ENCODE assay signal across 10 cellular contexts in genomic region chr12:52278530-52278929, GRCh38. TPM values are rescaled to one million over a fixed set of nuclear protein-coding genes. Genes with fewer than 3 reads are reported as not detected.
DNase-seq lines count a peak whose midpoint lies in the region; ATAC-seq and TF ChIP-seq lines count a peak whose summit lies in the region.
"Had no signal": no experiment of that assay in that cellular context is flagged by ENCODE, and none has a peak within 500 bp of the region (broad histone marks: within the 10 kb centered on the region; RNA-seq: fewer than 3 reads in every experiment).

No MANE protein-coding gene starts in this region.

- peak overlapping the region; percentile 23 for H3K9ac ChIP-seq in mesendoderm (ENCODE audit: low read length)

- H3K23ac ChIP-seq in mesendoderm (ENCODE audit: low read length) = no peak overlapping the region

- H3K36me3 Mint-ChIP-seq in stimulated activated naive CD8-positive, alpha-beta T cell treated with anti-CD3 and anti-CD28 coated beads, Interleukin-15, Interleukin-2, amounts not matched to agents 100 ng/mL and 50 ng/mL, for 24 hours (ENCODE audit: low read depth) = no peaks in the 10 kb centered on the region
- no peaks in the 10 kb centered on the region for H3K36me3 Mint-ChIP-seq in stimulated activated effector memory CD8-positive, alpha-beta T cell treated with anti-CD3 and anti-CD28 coated beads, Interleukin-12 subunit alpha, Interleukin-12 subunit beta, amount 100 ng/mL, for 72 hours

- no peaks in the 10 kb centered on the region for H3K79me2 ChIP-seq in mesendoderm (ENCODE audit: control insufficient read depth, insufficient read depth, low read length)

- H3K79me1 ChIP-seq in mesendoderm (ENCODE audit: low read length) = no peaks in the 10 kb centered on the region

- TF ChIP-seq CTCF in body of pancreas (IDR thresholded peaks at IDR 0.05) = no peak
- no peak for TF ChIP-seq CTCF in vagina (IDR thresholded peaks at IDR 0.05)

- H3K27ac Mint-ChIP-seq in stimulated activated naive CD8-positive, alpha-beta T cell treated with anti-CD3 and anti-CD28 coated beads, Interleukin-15, Interleukin-2, amounts not matched to agents 100 ng/mL and 50 ng/mL, for 24 hours = no peak overlapping the region
- H3K27ac Mint-ChIP-seq in stimulated activated effector memory CD8-positive, alpha-beta T cell treated with anti-CD3 and anti-CD28 coated beads, Interleukin-12 subunit alpha, Interleukin-12 subunit beta, amount 100 ng/mL, for 72 hours = no peak overlapping the region
- H3K27ac Mint-ChIP-seq: IgD-negative memory B cell had no signal

- H4K5ac ChIP-seq in mesendoderm (ENCODE audit: low read length) = no peak overlapping the region

- H3K4me3 ChIP-seq in body of pancreas (no peak overlapping the region), mesendoderm (ENCODE audit: low read length) (no peak overlapping the region), vagina (peak overlapping the region; percentile 11 to 33)

- no peak overlapping the region for H2BK15ac ChIP-seq in mesendoderm (replicated peaks; ENCODE audit: low read depth)

- intact Hi-C loops in body of pancreas (cut with DNase I) = no loop called here
- intact Hi-C loops in vagina (cut with DNase I) = no loop called here

- no peaks in the 10 kb centered on the region for H3K27me3 ChIP-seq in body of pancreas
- no peaks in the 10 kb centered on the region for H3K27me3 ChIP-seq in mesendoderm (ENCODE audit: insufficient read depth, low read length, poor library complexity)
- no peaks in the 10 kb centered on the region for H3K27me3 ChIP-seq in vagina

- 37 to 38% methylated on average over 9 of the region's 9 CpGs for WGBS in body of pancreas, 2 donors
- no CpG with 5 or more reads among the region's 9 CpGs for WGBS in mesendoderm (ENCODE audit: extremely low coverage, insufficient coverage, low lambda C conversion rate)

- no peak overlapping the region for H2BK5ac ChIP-seq in mesendoderm (ENCODE audit: low read length)

- H2AK5ac ChIP-seq in mesendoderm (ENCODE audit: low read length) = no peak overlapping the region

- H3K36me3 ChIP-seq in body of pancreas (replicated peaks in 1 of 2; ENCODE audit: insufficient read depth in 1 of 2, low read depth in 2 of 2) = no peaks in the 10 kb centered on the region
- H3K36me3 ChIP-seq in mesendoderm (ENCODE audit: control insufficient read depth, insufficient read depth, low read length) = no peaks in the 10 kb centered on the region
- no peaks in the 10 kb centered on the region for H3K36me3 ChIP-seq in vagina

- no peak overlapping the region for H4K8ac ChIP-seq in mesendoderm (ENCODE audit: low read depth, low read length)

- peak overlapping the region; percentile 42 for H3K4me2 ChIP-seq in mesendoderm (ENCODE audit: low read length)

- TF ChIP-seq POLR2A in body of pancreas (IDR thresholded peaks at IDR 0.05) (no peak), vagina (IDR thresholded peaks at IDR 0.05) (no peak)

- no peaks in the 10 kb centered on the region for H3K9me3 Mint-ChIP-seq in stimulated activated naive CD8-positive, alpha-beta T cell treated with anti-CD3 and anti-CD28 coated beads, Interleukin-15, Interleukin-2, amounts not matched to agents 100 ng/mL and 50 ng/mL, for 24 hours
- no peaks in the 10 kb centered on the region for H3K9me3 Mint-ChIP-seq in stimulated activated effector memory CD8-positive, alpha-beta T cell treated with anti-CD3 and anti-CD28 coated beads, Interleukin-12 subunit alpha, Interleukin-12 subunit beta, amount 100 ng/mL, for 72 hours
- H3K9me3 Mint-ChIP-seq: IgD-negative memory B cell had no signal

- H3K4ac ChIP-seq in mesendoderm (ENCODE audit: low read depth, low read length) = no peak overlapping the region

- H3K4me1 Mint-ChIP-seq in stimulated activated naive CD8-positive, alpha-beta T cell treated with anti-CD3 and anti-CD28 coated beads, Interleukin-15, Interleukin-2, amounts not matched to agents 100 ng/mL and 50 ng/mL, for 24 hours (ENCODE audit: low read depth) = peaks cover 6% of the 10 kb centered on the region
- H3K4me1 Mint-ChIP-seq in stimulated activated effector memory CD8-positive, alpha-beta T cell treated with anti-CD3 and anti-CD28 coated beads, Interleukin-12 subunit alpha, Interleukin-12 subunit beta, amount 100 ng/mL, for 72 hours = peaks cover 10% of the 10 kb centered on the region

- H3K4me3 Mint-ChIP-seq in stimulated activated naive CD8-positive, alpha-beta T cell treated with anti-CD3 and anti-CD28 coated beads, Interleukin-15, Interleukin-2, amounts not matched to agents 100 ng/mL and 50 ng/mL, for 24 hours = peak overlapping the region; percentile 10
- H3K4me3 Mint-ChIP-seq in stimulated activated effector memory CD8-positive, alpha-beta T cell treated with anti-CD3 and anti-CD28 coated beads, Interleukin-12 subunit alpha, Interleukin-12 subunit beta, amount 100 ng/mL, for 72 hours = no peak overlapping the region

- DNase-seq in stimulated activated naive CD8-positive, alpha-beta T cell treated with anti-CD3 and anti-CD28 coated beads, Interleukin-15, Interleukin-2, amounts not matched to agents 100 U/mL and 50 U/mL, for 24 hours = no peak
- DNase-seq in body of pancreas (no peak), mesendoderm (no peak), vagina (ENCODE audit: extremely low spot score in 2 of 2) (peak in 1 of 2 donors; percentile 81)
- no peak for DNase-seq in stimulated activated effector memory CD8-positive, alpha-beta T cell treated with anti-CD3 and anti-CD28 coated beads, Interleukin-12 subunit alpha, Interleukin-12 subunit beta, amount 100 ng/mL, for 72 hours (ENCODE audit: low spot score in 2 of 2)

- ATAC-seq in stimulated activated naive CD8-positive, alpha-beta T cell treated with anti-CD3 and anti-CD28 coated beads, Interleukin-15, Interleukin-2, amounts not matched to agents 100 U/mL and 50 U/mL, for 24 hours = no peak
- ATAC-seq in body of pancreas = no peak
- ATAC-seq in GM21717 (IDR thresholded peaks at IDR 0.05; ENCODE audit: unreplicated experiment) = no peak
- ATAC-seq in GM19452 (IDR thresholded peaks at IDR 0.05; ENCODE audit: unreplicated experiment) = no peak
- no peak for ATAC-seq in stimulated activated effector memory CD8-positive, alpha-beta T cell treated with anti-CD3 and anti-CD28 coated beads, Interleukin-12 subunit alpha, Interleukin-12 subunit beta, amount 100 ng/mL, for 72 hours

- H3K4me1 ChIP-seq in body of pancreas (peaks cover 48% of the 10 kb centered on the region), mesendoderm (ENCODE audit: control insufficient read depth, low read depth, low read length) (no peaks in the 10 kb centered on the region), vagina (peaks cover 38% of the 10 kb centered on the region)

- H3K27ac ChIP-seq in body of pancreas (peak overlapping the region in 3 of 4 donors; percentile 28 to 82 (median 76)), mesendoderm (ENCODE audit: low read depth, low read length) (no peak overlapping the region), vagina (peak overlapping the region; percentile 90)

- peak overlapping the region; percentile 51 for H3K56ac ChIP-seq in mesendoderm (ENCODE audit: low read length)

- H3K9me3 ChIP-seq in body of pancreas (no peaks in the 10 kb centered on the region), vagina (no peaks in the 10 kb centered on the region)

- no peak overlapping the region for H3K18ac ChIP-seq in mesendoderm (ENCODE audit: low read length)

- H3K27me3 Mint-ChIP-seq in stimulated activated naive CD8-positive, alpha-beta T cell treated with anti-CD3 and anti-CD28 coated beads, Interleukin-15, Interleukin-2, amounts not matched to agents 100 ng/mL and 50 ng/mL, for 24 hours = peaks cover 35% of the 10 kb centered on the region

- H2BK120ac ChIP-seq in mesendoderm (ENCODE audit: low read depth, low read length) = no peak overlapping the region

RNA-seq across cellular contexts. Expression of gene KRT86, which starts 4.1 kb away (rescaled TPM):
- 1 to 10 TPM; 1.8 to 8.6 TPM for total RNA-seq in body of pancreas
- 0.01 TPM for polyA plus RNA-seq in mesendoderm (2013, experiment 1 of 2)
- 0.03 TPM for polyA plus RNA-seq in mesendoderm (2013, experiment 2 of 2)
- not detected for total RNA-seq in vagina
- total RNA-seq: right cardiac atrium had no signal
- polyA plus RNA-seq: IgD-negative memory B cell, right cardiac atrium had no signal

RNA-seq across cellular contexts. Expression of gene KRT81, which starts 12.8 kb away (rescaled TPM):
- total RNA-seq in body of pancreas = not detected
- polyA plus RNA-seq in mesendoderm (2013, experiment 1 of 2) = not detected
- polyA plus RNA-seq in mesendoderm (2013, experiment 2 of 2) = not detected
- total RNA-seq in vagina = not detected
- total RNA-seq: right cardiac atrium had no signal
- polyA plus RNA-seq: IgD-negative memory B cell, right cardiac atrium had no signal

RNA-seq across cellular contexts. Expression of gene KRT83, which starts 42.7 kb away (rescaled TPM):
- total RNA-seq in body of pancreas (not detected), vagina (not detected)
- polyA plus RNA-seq in mesendoderm (2013, experiment 1 of 2) = not detected
- polyA plus RNA-seq in mesendoderm (2013, experiment 2 of 2) = not detected
- total RNA-seq: right cardiac atrium had no signal
- polyA plus RNA-seq: IgD-negative memory B cell, right cardiac atrium had no signal

RNA-seq across cellular contexts. Expression of gene KRT7, which starts 45.5 kb away (rescaled TPM):
- total RNA-seq in body of pancreas (100 to 1,000 TPM in 1 of 2 donors, 10 to 100 TPM in 1; 69.2 to 196 TPM), vagina (7.6 TPM)
- 0.83 TPM for polyA plus RNA-seq in mesendoderm (2013, experiment 1 of 2)
- polyA plus RNA-seq in mesendoderm (2013, experiment 2 of 2) = 0.88 TPM
- polyA plus RNA-seq: IgD-negative memory B cell had no signal

Comparison
In these comparisons a context has a peak if more than half of its experiments do, and no peak if none do; other contexts are left out.
1. H3K4me3 ChIP-seq: peak in vagina (2 of 2); none in body of pancreas (0 of 2) and mesendoderm (single experiment).